Comparison of ENCODE assay signal across 25 cellular contexts in genomic region chr6:139068846-139069245, GRCh38.
"Had no signal": no experiment of that assay in that cellular context is flagged by ENCODE, and none has a peak within 500 bp of the region (broad histone marks: within the 10 kb centered on the region; RNA-seq: fewer than 3 reads in every experiment).

No MANE protein-coding gene starts in this region.

- H3K27me3 ChIP-seq: neutrophil, pancreas, right lobe of liver, sigmoid colon, stomach, thyroid gland, tibial nerve, upper lobe of left lung, vagina had no signal

- H3K36me3 ChIP-seq: neutrophil, pancreas, prostate gland, right lobe of liver, sigmoid colon, stomach, thoracic aorta, thyroid gland, tibial nerve, upper lobe of left lung, vagina had no signal

- H3K4me1 ChIP-seq: pancreas, prostate gland, right lobe of liver, sigmoid colon, stomach, thyroid gland, tibial nerve, upper lobe of left lung, vagina had no signal

- H3K27ac ChIP-seq: neutrophil, pancreas, prostate gland, right lobe of liver, sigmoid colon, stomach, thoracic aorta, thyroid gland, tibial nerve, upper lobe of left lung, vagina had no signal

- H3K4me3 ChIP-seq: pancreas, prostate gland, right lobe of liver, sigmoid colon, stomach, thoracic aorta, thyroid gland, tibial nerve, upper lobe of left lung, vagina had no signal

- FAIRE-seq: pancreas, small intestine, urothelium cell line had no signal

- DNase-seq: nephron progenitor cell; nucleus accumbens; pancreas; right cardiac atrium; right lobe of liver; sigmoid colon; small intestine; stimulated activated CD4-positive, alpha-beta T cell treated with anti-CD3 and anti-CD28 coated beads, Interleukin-15, amount 100 ng/mL, for 24 hours; stimulated activated CD4-positive, alpha-beta T cell treated with anti-CD3 and anti-CD28 coated beads, Interleukin-2, amount 100 ng/mL, for 24 hours; stimulated activated CD4-positive, alpha-beta T cell treated with anti-CD3 and anti-CD28 coated beads, Interleukin-2, amount 100 ng/mL, for 48 hours; stimulated activated CD4-positive, alpha-beta T cell treated with anti-CD3 and anti-CD28 coated beads, Interleukin-4, amount 100 ng/mL, for 24 hours; stimulated activated naive B cell treated with anti-CD40 and anti-IgM and Interleukin-4, amounts not matched to agents 10 μg/mL and 1 μg/mL and 100 μg/mL, for 72 hours; stimulated activated naive CD4-positive, alpha-beta T cell treated with Interleukin-2 at 50 U/mL for 16 hours; stomach; thyroid gland; trophoblast cell; upper lobe of left lung had no signal

- ATAC-seq: natural killer cell treated with Interleukin-12 subunit alpha and Interleukin-12 subunit beta and Interleukin-15 and Interleukin-18, amount 100 ng/mL, for 72 hours; pancreas; right cardiac atrium; right lobe of liver; stimulated activated effector memory CD8-positive, alpha-beta T cell treated with anti-CD3 and anti-CD28 coated beads, Interleukin-12 subunit alpha, Interleukin-12 subunit beta, amount 100 ng/mL, for 72 hours; stimulated activated naive B cell treated with anti-CD40 and anti-IgM and Interleukin-4, amounts not matched to agents 10 μg/mL and 1 μg/mL and 100 μg/mL, for 72 hours had no signal

- H3K9me3 ChIP-seq: neutrophil, pancreas, prostate gland, right lobe of liver, sigmoid colon, stomach, thoracic aorta, thyroid gland, tibial nerve, upper lobe of left lung, vagina had no signal
